ENCODE assay signal across 10 cellular contexts in genomic region chr12:29309320-29309902, GRCh38.
A peak's percentile ranks its signal among the peaks of the same experiment; 100 is the strongest.
DNase-seq lines count a peak whose midpoint lies in the region; ATAC-seq lines count a peak whose summit lies in the region.
"Had no signal": no experiment of that assay in that cellular context is flagged by ENCODE, and none has a peak within 500 bp of the region (broad histone marks: within the 10 kb centered on the region; RNA-seq: fewer than 3 reads in every experiment).

No MANE protein-coding gene starts in this region.

- no peaks in the 10 kb centered on the region for H3K9me3 Mint-ChIP-seq in activated CD8-positive, alpha-beta memory T cell treated with anti-CD3 and anti-CD28 coated beads, Interleukin-2, amount 10 ng/mL, durations not matched to agents 7 days and 5 days (ENCODE audit: low read depth)
- H3K9me3 Mint-ChIP-seq: naive B cell; T-helper 2 cell treated with Interferon-gamma antibody and Interleukin-4, amounts not matched to agents 5 μg/mL and 100 μg/mL, for 36 hours had no signal

- H3K27ac Mint-ChIP-seq in activated CD8-positive, alpha-beta memory T cell treated with anti-CD3 and anti-CD28 coated beads, Interleukin-2, amount 10 ng/mL, durations not matched to agents 7 days and 5 days, result no peak overlapping the region
- H3K27ac Mint-ChIP-seq: naive B cell; T-helper 2 cell treated with Interferon-gamma antibody and Interleukin-4, amounts not matched to agents 5 μg/mL and 100 μg/mL, for 36 hours had no signal

- no peak for ATAC-seq in HG03460 (IDR thresholded peaks at IDR 0.05; ENCODE audit: unreplicated experiment)
- no peak for ATAC-seq in activated CD8-positive, alpha-beta memory T cell treated with anti-CD3 and anti-CD28 coated beads, Interleukin-2, amount 10 ng/mL, durations not matched to agents 7 days and 5 days

- CTCF ChIA-PET in activated CD8-positive, alpha-beta memory T cell treated with anti-CD3 and anti-CD28 coated beads, Interleukin-2, amount 10 ng/mL, durations not matched to agents 7 days and 5 days (lab: Charles Lee), result interaction anchor here (4.3 kb wide), 1 partner anchor 9 kb away, joined by 25 read pairs; no protein-coding TSS in a partner anchor

- H3K27me3 Mint-ChIP-seq in activated CD8-positive, alpha-beta memory T cell treated with anti-CD3 and anti-CD28 coated beads, Interleukin-2, amount 10 ng/mL, durations not matched to agents 7 days and 5 days, result no peaks in the 10 kb centered on the region
- H3K27me3 Mint-ChIP-seq: naive B cell had no signal

- H3K4me3 Mint-ChIP-seq in activated CD8-positive, alpha-beta memory T cell treated with anti-CD3 and anti-CD28 coated beads, Interleukin-2, amount 10 ng/mL, durations not matched to agents 7 days and 5 days, result no peak overlapping the region
- H3K4me3 Mint-ChIP-seq: naive B cell; T-helper 2 cell treated with Interferon-gamma antibody and Interleukin-4, amounts not matched to agents 5 μg/mL and 100 μg/mL, for 36 hours had no signal

- H3K4me1 Mint-ChIP-seq in activated CD8-positive, alpha-beta memory T cell treated with anti-CD3 and anti-CD28 coated beads, Interleukin-2, amount 10 ng/mL, durations not matched to agents 7 days and 5 days, result no peaks in the 10 kb centered on the region
- H3K4me1 Mint-ChIP-seq: naive B cell had no signal

- DNase-seq in DMS114 treated with DMSO at 0.1 percent for 48 hours (lab: John Stamatoyannopoulos, UW; ENCODE audit: unreplicated experiment) (peak; percentile 15), LHCN-M2 (ENCODE audit: low read depth) (peak; percentile 8), astrocyte of the hippocampus (ENCODE audit: low read depth, low spot score) (peak; percentile 54), myocyte (ENCODE audit: low read depth) (peak; percentile 23), NCI-H2029 treated with DMSO at 0.1 percent for 48 hours (lab: John Stamatoyannopoulos, UW) (no peak), H4 (ENCODE audit: low spot score) (no peak)
- DNase-seq in activated CD8-positive, alpha-beta memory T cell treated with anti-CD3 and anti-CD28 coated beads, Interleukin-2, amount 10 ng/mL, durations not matched to agents 7 days and 5 days, result no peak
- DNase-seq: naive B cell had no signal

- no peaks in the 10 kb centered on the region for H3K36me3 Mint-ChIP-seq in activated CD8-positive, alpha-beta memory T cell treated with anti-CD3 and anti-CD28 coated beads, Interleukin-2, amount 10 ng/mL, durations not matched to agents 7 days and 5 days
- H3K36me3 Mint-ChIP-seq: naive B cell had no signal

Comparison
In these comparisons a context has a peak if more than half of its experiments do, and no peak if none do; other contexts are left out.
1. DNase-seq: peak in DMS114 treated with DMSO at 0.1 percent for 48 hours (single experiment), LHCN-M2 (single experiment), astrocyte of the hippocampus (single experiment) and myocyte (single experiment); none in NCI-H2029 treated with DMSO at 0.1 percent for 48 hours (single experiment), H4 (single experiment) and activated CD8-positive, alpha-beta memory T cell treated with anti-CD3 and anti-CD28 coated beads, Interleukin-2, amount 10 ng/mL, durations not matched to agents 7 days and 5 days (single experiment).